2 cellular contexts compared by ENCODE assay signal in the genomic region with DNA sequence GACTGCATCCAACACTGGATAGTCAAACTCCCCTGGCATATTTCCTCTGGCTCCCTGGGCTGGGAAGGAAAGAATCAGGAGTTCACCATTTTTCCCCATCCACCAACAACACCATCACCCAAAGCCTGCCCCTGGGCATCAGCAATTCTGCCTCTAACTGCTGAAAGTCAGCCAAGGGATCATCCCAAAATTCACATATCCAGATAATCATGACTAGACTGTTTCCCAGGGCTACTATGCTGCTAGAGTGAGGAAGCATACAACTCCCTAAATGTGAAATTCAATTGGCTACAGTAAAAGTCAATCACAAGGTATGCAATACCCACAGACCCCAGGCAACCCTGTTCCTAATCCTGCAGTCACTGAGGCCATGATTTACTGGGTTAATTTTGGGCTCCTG.
TF ChIP-seq lines count a peak whose summit lies in the region.

No MANE protein-coding gene starts in this region.

TF ChIP-seq in HCT116, 20 proteins besides CTCF, POLR2A, EP300 and RAD21 (continued from another document):
- no peak for TF ChIP-seq ELF1 (IDR thresholded peaks at IDR 0.05; ENCODE audit: borderline replicate concordance, low read depth)
- TF ChIP-seq YY1 (IDR thresholded peaks at IDR 0.05; ENCODE audit: extremely low read depth, insufficient replicate concordance, low read depth, low read length) = no peak
- TF ChIP-seq SRF (IDR thresholded peaks at IDR 0.05; ENCODE audit: low read depth) = no peak
- TF ChIP-seq FOSL1 (IDR thresholded peaks at IDR 0.05; ENCODE audit: low read depth) = no peak
- no peak for TF ChIP-seq EZH2phosphoT487 (IDR thresholded peaks at IDR 0.05; ENCODE audit: borderline replicate concordance)
- TF ChIP-seq, protein P1, sequence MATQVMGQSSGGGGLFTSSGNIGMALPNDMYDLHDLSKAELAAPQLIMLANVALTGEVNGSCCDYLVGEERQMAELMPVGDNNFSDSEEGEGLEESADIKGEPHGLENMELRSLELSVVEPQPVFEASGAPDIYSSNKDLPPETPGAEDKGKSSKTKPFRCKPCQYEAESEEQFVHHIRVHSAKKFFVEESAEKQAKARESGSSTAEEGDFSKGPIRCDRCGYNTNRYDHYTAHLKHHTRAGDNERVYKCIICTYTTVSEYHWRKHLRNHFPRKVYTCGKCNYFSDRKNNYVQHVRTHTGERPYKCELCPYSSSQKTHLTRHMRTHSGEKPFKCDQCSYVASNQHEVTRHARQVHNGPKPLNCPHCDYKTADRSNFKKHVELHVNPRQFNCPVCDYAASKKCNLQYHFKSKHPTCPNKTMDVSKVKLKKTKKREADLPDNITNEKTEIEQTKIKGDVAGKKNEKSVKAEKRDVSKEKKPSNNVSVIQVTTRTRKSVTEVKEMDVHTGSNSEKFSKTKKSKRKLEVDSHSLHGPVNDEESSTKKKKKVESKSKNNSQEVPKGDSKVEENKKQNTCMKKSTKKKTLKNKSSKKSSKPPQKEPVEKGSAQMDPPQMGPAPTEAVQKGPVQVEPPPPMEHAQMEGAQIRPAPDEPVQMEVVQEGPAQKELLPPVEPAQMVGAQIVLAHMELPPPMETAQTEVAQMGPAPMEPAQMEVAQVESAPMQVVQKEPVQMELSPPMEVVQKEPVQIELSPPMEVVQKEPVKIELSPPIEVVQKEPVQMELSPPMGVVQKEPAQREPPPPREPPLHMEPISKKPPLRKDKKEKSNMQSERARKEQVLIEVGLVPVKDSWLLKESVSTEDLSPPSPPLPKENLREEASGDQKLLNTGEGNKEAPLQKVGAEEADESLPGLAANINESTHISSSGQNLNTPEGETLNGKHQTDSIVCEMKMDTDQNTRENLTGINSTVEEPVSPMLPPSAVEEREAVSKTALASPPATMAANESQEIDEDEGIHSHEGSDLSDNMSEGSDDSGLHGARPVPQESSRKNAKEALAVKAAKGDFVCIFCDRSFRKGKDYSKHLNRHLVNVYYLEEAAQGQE (IDR thresholded peaks at IDR 0.05; ENCODE audit: low read depth) = no peak
- no peak for TF ChIP-seq CEBPB (IDR thresholded peaks at IDR 0.05; ENCODE audit: low read depth)
- TF ChIP-seq ZNF274 (IDR thresholded peaks at IDR 0.05; ENCODE audit: low read depth, low read length) = no peak
- TF ChIP-seq JUND (IDR thresholded peaks at IDR 0.05) = no peak
- TF ChIP-seq TCF7L2 (IDR thresholded peaks at IDR 0.05; ENCODE audit: borderline replicate concordance, extremely low read depth, insufficient read depth, insufficient read length) = no peak
- no peak for TF ChIP-seq SP1 (IDR thresholded peaks at IDR 0.05; ENCODE audit: low read depth)
- TF ChIP-seq, protein P2, sequence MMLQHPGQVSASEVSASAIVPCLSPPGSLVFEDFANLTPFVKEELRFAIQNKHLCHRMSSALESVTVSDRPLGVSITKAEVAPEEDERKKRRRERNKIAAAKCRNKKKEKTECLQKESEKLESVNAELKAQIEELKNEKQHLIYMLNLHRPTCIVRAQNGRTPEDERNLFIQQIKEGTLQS (IDR thresholded peaks at IDR 0.05) = no peak
- no peak for TF ChIP-seq EGR1 (IDR thresholded peaks at IDR 0.05; ENCODE audit: low read depth)
- TF ChIP-seq POLR2AphosphoS5 (IDR thresholded peaks at IDR 0.05; ENCODE audit: low read depth, low read length) = no peak

TF ChIP-seq in SK-N-SH, 30 proteins besides CTCF, POLR2A, EP300 and RAD21:
- TF ChIP-seq, protein P1 (IDR thresholded peaks at IDR 0.05; ENCODE audit: low read depth, low read length) = no peak
- no peak for TF ChIP-seq SIN3A (IDR thresholded peaks at IDR 0.05; ENCODE audit: borderline replicate concordance, low read depth, low read length)
- no peak for TF ChIP-seq FOXJ3 (CRISPR knock-in tag; IDR thresholded peaks at IDR 0.05)
- TF ChIP-seq MEF2A (IDR thresholded peaks at IDR 0.05; ENCODE audit: borderline replicate concordance, low read depth) = no peak
- no peak for TF ChIP-seq NRF1 (IDR thresholded peaks at IDR 0.05; ENCODE audit: low read depth, low read length)
- TF ChIP-seq EZH2phosphoT487 (IDR thresholded peaks at IDR 0.05; ENCODE audit: borderline replicate concordance, low read depth) = no peak
- TF ChIP-seq FOXM1 (IDR thresholded peaks at IDR 0.05; ENCODE audit: low read depth) = no peak
- TF ChIP-seq, protein P3, sequence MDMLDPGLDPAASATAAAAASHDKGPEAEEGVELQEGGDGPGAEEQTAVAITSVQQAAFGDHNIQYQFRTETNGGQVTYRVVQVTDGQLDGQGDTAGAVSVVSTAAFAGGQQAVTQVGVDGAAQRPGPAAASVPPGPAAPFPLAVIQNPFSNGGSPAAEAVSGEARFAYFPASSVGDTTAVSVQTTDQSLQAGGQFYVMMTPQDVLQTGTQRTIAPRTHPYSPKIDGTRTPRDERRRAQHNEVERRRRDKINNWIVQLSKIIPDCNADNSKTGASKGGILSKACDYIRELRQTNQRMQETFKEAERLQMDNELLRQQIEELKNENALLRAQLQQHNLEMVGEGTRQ (IDR thresholded peaks at IDR 0.05; ENCODE audit: borderline replicate concordance, low read depth, low read length) = no peak
- TF ChIP-seq TAF1 (IDR thresholded peaks at IDR 0.05; ENCODE audit: borderline replicate concordance, low read depth, low read length) = no peak
- TF ChIP-seq NFIC (IDR thresholded peaks at IDR 0.05; ENCODE audit: borderline replicate concordance) = no peak
TF ChIP-seq in SK-N-SH: peak in this region for 0.
